15 cellular contexts compared by ENCODE assay signal in genomic region chrX:1388651-1389050, GRCh38. TPM values are rescaled to one million over a fixed set of nuclear protein-coding genes. Genes with fewer than 3 reads are reported as not detected.
DNase-seq lines count a peak whose midpoint lies in the region; ATAC-seq and TF ChIP-seq lines count a peak whose summit lies in the region.
"Had no signal": no experiment of that assay in that cellular context is flagged by ENCODE, and none has a peak within 500 bp of the region (broad histone marks: within the 10 kb centered on the region; RNA-seq: fewer than 3 reads in every experiment).

No MANE protein-coding gene starts in this region.

- H3K4me3 Mint-ChIP-seq in activated naive CD4-positive, alpha-beta T cell treated with anti-CD3 and anti-CD28 coated beads, Interleukin-2, amount 10 ng/mL, durations not matched to agents 7 days and 5 days: peak overlapping the region; percentile 21
- H3K4me3 Mint-ChIP-seq in activated T-cell treated with anti-CD3 and anti-CD28 coated beads, Interleukin-2, amount 50 U/mL, for 24 hours: peak overlapping the region; percentile 95
- H3K4me3 Mint-ChIP-seq in memory B cell: peak overlapping the region; percentile 29

- peaks cover 43% of the 10 kb centered on the region for H3K4me1 Mint-ChIP-seq in activated naive CD4-positive, alpha-beta T cell treated with anti-CD3 and anti-CD28 coated beads, Interleukin-2, amount 10 ng/mL, durations not matched to agents 7 days and 5 days
- peaks cover 41% of the 10 kb centered on the region for H3K4me1 Mint-ChIP-seq in activated T-cell treated with anti-CD3 and anti-CD28 coated beads, Interleukin-2, amount 50 U/mL, for 24 hours (ENCODE audit: low read depth)
- H3K4me1 Mint-ChIP-seq in memory B cell: peaks cover 20% of the 10 kb centered on the region

- H3K27me3 Mint-ChIP-seq in activated naive CD4-positive, alpha-beta T cell treated with anti-CD3 and anti-CD28 coated beads, Interleukin-2, amount 10 ng/mL, durations not matched to agents 7 days and 5 days: no peaks in the 10 kb centered on the region
- H3K27me3 Mint-ChIP-seq in activated T-cell treated with anti-CD3 and anti-CD28 coated beads, Interleukin-2, amount 50 U/mL, for 24 hours: no peaks in the 10 kb centered on the region
- no peaks in the 10 kb centered on the region for H3K27me3 Mint-ChIP-seq in memory B cell

- no peak for ATAC-seq in memory B cell (ENCODE audit: low read depth)
- no peak for ATAC-seq in GM18519 (IDR thresholded peaks at IDR 0.05; ENCODE audit: low FRiP score, unreplicated experiment)
- ATAC-seq in omental fat pad (ENCODE audit: low FRiP score): no peak
- ATAC-seq: Right ventricle myocardium inferior had no signal

- H3K27me3 ChIP-seq in stomach smooth muscle (ENCODE audit: control insufficient read depth in 1 of 2, insufficient read depth in 2 of 2, low read length in 2 of 2): no peaks in the 10 kb centered on the region
- H3K27me3 ChIP-seq: adrenal gland had no signal

- TF ChIP-seq CTCF in omental fat pad (IDR thresholded peaks at IDR 0.05) (no peak), GM20000 (IDR thresholded peaks at IDR 0.05; ENCODE audit: extremely low read depth, missing control alignments) (no peak)

- peak overlapping the region; percentile 15 to 25 for H3K4me3 ChIP-seq in stomach smooth muscle (ENCODE audit: low read length in 2 of 2)
- H3K4me3 ChIP-seq: adrenal gland had no signal

- no peak overlapping the region for H3K9ac ChIP-seq in stomach smooth muscle (ENCODE audit: low read length in 2 of 2)

- H3K9me3 Mint-ChIP-seq in activated naive CD4-positive, alpha-beta T cell treated with anti-CD3 and anti-CD28 coated beads, Interleukin-2, amount 10 ng/mL, durations not matched to agents 7 days and 5 days: no peaks in the 10 kb centered on the region
- H3K9me3 Mint-ChIP-seq in activated T-cell treated with anti-CD3 and anti-CD28 coated beads, Interleukin-2, amount 50 U/mL, for 24 hours: no peaks in the 10 kb centered on the region
- H3K9me3 Mint-ChIP-seq in memory B cell: no peaks in the 10 kb centered on the region

- no peak for DNase-seq in activated naive CD4-positive, alpha-beta T cell treated with anti-CD3 and anti-CD28 coated beads, Interleukin-2, amount 10 ng/mL, durations not matched to agents 7 days and 5 days
- DNase-seq in activated naive CD4-positive, alpha-beta T cell (lab: John Stamatoyannopoulos, UW): no peak
- DNase-seq in activated T-cell treated with anti-CD3 and anti-CD28 coated beads, Interleukin-2, amount 50 U/mL, for 24 hours: peak; percentile 23
- DNase-seq in memory B cell (ENCODE audit: low spot score in 2 of 2): no peak
- no peak for DNase-seq in omental fat pad (ENCODE audit: low spot score)
- DNase-seq in GM20000 (ENCODE audit: low spot score): no peak
- DNase-seq: KG1; NCI-H526 treated with DMSO at 0.1 percent for 48 hours; stimulated activated CD4-positive, alpha-beta T cell treated with anti-CD3 and anti-CD28 coated beads, Interleukin-15, amount 100 ng/mL, for 24 hours had no signal

- peaks cover 55 to 63% of the 10 kb centered on the region in 2 donors for H3K36me3 ChIP-seq in stomach smooth muscle (ENCODE audit: control insufficient read depth in 2 of 2, insufficient read depth in 2 of 2, low read length in 2 of 2)

- H3K4me1 ChIP-seq in stomach smooth muscle (ENCODE audit: control insufficient read depth, insufficient read depth, low read length): peaks cover 36% of the 10 kb centered on the region

- CTCF ChIA-PET in activated naive CD4-positive, alpha-beta T cell treated with anti-CD3 and anti-CD28 coated beads, Interleukin-2, amount 10 ng/mL, durations not matched to agents 7 days and 5 days (lab: Charles Lee): no interaction called here

- no peaks in the 10 kb centered on the region for H3K9me3 ChIP-seq in stomach smooth muscle (ENCODE audit: control insufficient read depth in 2 of 2, low read length in 2 of 2)
- H3K9me3 ChIP-seq: adrenal gland had no signal

- H3K27ac Mint-ChIP-seq in activated naive CD4-positive, alpha-beta T cell treated with anti-CD3 and anti-CD28 coated beads, Interleukin-2, amount 10 ng/mL, durations not matched to agents 7 days and 5 days: no peak overlapping the region
- H3K27ac Mint-ChIP-seq in activated T-cell treated with anti-CD3 and anti-CD28 coated beads, Interleukin-2, amount 50 U/mL, for 24 hours: peak overlapping the region; percentile 99
- no peak overlapping the region for H3K27ac Mint-ChIP-seq in memory B cell

- H3K27ac ChIP-seq in stomach smooth muscle (ENCODE audit: low read length): no peak overlapping the region
- H3K27ac ChIP-seq: adrenal gland, VCaP had no signal

- peaks cover 52% of the 10 kb centered on the region for H3K36me3 Mint-ChIP-seq in activated naive CD4-positive, alpha-beta T cell treated with anti-CD3 and anti-CD28 coated beads, Interleukin-2, amount 10 ng/mL, durations not matched to agents 7 days and 5 days
- H3K36me3 Mint-ChIP-seq in activated T-cell treated with anti-CD3 and anti-CD28 coated beads, Interleukin-2, amount 50 U/mL, for 24 hours (ENCODE audit: low read depth): peaks cover 84% of the 10 kb centered on the region
- peaks cover 31% of the 10 kb centered on the region for H3K36me3 Mint-ChIP-seq in memory B cell

RNA-seq across cellular contexts. Expression of gene SLC25A6, which starts 3.3 kb away (rescaled TPM):
- 100 to 1,000 TPM; 342 to 468 (median 415) TPM for total RNA-seq in omental fat pad

RNA-seq across cellular contexts. Expression of gene IL3RA, which starts 52.1 kb away (rescaled TPM):
- 10 to 100 TPM in 3 of 4 donors, 1 to 10 TPM in 1; 5.2 to 38.3 (median 20.6) TPM for total RNA-seq in omental fat pad
- total RNA-seq: fibroblast of villous mesenchyme had no signal

Comparison
In these comparisons a context has a peak if more than half of its experiments do, and no peak if none do; other contexts are left out.
1. H3K4me3 Mint-ChIP-seq: peak in every context shown above with its lines; median percentile 95 in activated T-cell treated with anti-CD3 and anti-CD28 coated beads, Interleukin-2, amount 50 U/mL, for 24 hours; 29 in memory B cell; 21 in activated naive CD4-positive, alpha-beta T cell treated with anti-CD3 and anti-CD28 coated beads, Interleukin-2, amount 10 ng/mL, durations not matched to agents 7 days and 5 days.